Comparison of ENCODE assay signal across 20 cellular contexts in the genomic region with DNA sequence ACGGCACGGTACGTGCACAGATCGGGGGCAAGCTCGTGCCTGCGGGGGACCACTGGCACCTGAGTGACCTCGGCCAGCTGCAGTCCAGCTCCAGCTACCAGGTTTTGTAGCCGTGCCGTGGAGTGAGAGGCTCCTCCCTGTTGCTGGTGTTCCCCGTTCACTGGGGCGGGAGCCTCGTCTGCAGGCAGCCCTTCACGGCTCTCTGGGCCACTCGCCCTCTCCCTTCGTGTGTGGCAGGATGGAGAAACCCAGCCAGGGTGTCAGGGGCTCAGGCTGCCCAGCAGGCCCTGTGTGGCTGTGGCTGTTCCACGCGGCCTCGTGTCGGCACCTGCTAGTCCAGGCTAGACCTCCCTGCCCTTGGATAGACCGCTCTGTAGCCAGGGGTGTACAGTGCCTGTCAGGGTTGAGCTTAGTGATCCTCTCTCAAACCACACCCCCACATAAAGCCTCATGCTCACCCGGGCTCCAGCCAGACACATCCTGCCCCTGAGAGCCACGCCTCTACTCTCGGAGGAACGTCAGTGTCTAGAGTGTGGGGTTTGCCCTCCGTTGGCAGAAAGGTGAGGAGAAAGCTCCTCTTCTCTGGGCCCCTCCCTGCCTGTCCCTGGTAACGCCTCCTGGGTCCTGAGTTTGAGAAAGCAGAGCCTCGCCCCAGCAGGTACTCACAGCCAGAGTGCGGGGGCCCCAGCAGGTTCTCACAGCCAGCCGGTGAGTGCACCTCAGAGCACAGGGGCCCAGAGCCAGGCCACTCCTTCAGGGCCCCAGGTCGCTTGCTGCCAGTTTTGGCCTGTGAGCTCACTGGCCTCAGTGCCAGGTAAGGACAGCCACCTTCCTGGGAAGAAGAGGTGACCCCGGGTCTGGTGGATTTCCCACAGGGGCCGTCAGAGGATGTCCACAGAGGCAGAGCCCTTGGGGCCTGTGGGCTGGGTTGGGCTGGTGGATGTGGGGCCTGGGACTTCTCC. TPM values are rescaled to one million over a fixed set of nuclear protein-coding genes. Genes with fewer than 3 reads are reported as not detected.
A peak's percentile ranks its signal among the peaks of the same experiment; 100 is the strongest.
DNase-seq lines count a peak whose midpoint lies in the region; ATAC-seq and TF ChIP-seq lines count a peak whose summit lies in the region.
"Had no signal": no experiment of that assay in that cellular context is flagged by ENCODE, and none has a peak within 500 bp of the region (broad histone marks: within the 10 kb centered on the region; RNA-seq: fewer than 3 reads in every experiment).

No MANE protein-coding gene starts in this region.

- no peak overlapping the region for H3T11ph ChIP-seq in H9 (ENCODE audit: low read length)

- H2BK15ac ChIP-seq in H9 (ENCODE audit: low read depth, low read length) = no peak overlapping the region

- H3K27ac ChIP-seq in H9 (ENCODE audit: insufficient read length, low read depth, low read length) (no peak overlapping the region), PC-9 (peak overlapping the region; percentile 100), foreskin keratinocyte (no peak overlapping the region), trophoblast cell (ENCODE audit: low read depth, low read length) (no peak overlapping the region)
- H3K27ac ChIP-seq: SJCRH30 had no signal

- peaks cover 3% of the 10 kb centered on the region for H4K20me1 ChIP-seq in H9 (ENCODE audit: control insufficient read depth, insufficient read depth, insufficient read length)
- no peaks in the 10 kb centered on the region for H4K20me1 ChIP-seq in PC-9 (ENCODE audit: insufficient read depth)

- no peak overlapping the region for H2BK20ac ChIP-seq in H9 (ENCODE audit: low read depth, low read length, poor library complexity, severe bottlenecking)

- no peaks in the 10 kb centered on the region for H3K4me1 Mint-ChIP-seq in H9
- peaks cover 0 to 2% (median 0%) of the 10 kb centered on the region in 4 donors for H3K4me1 Mint-ChIP-seq in naive thymus-derived CD8-positive, alpha-beta T cell
- H3K4me1 Mint-ChIP-seq: GM23338 had no signal

- H2BK12ac ChIP-seq in H9 (ENCODE audit: insufficient read length, low read depth, low read length) = no peak overlapping the region
- H2BK12ac ChIP-seq in trophoblast cell (ENCODE audit: low read length) = peak overlapping the region; percentile 5

- H3K4ac ChIP-seq in H9 (ENCODE audit: low read depth, low read length) = no peak overlapping the region
- no peak overlapping the region for H3K4ac ChIP-seq in trophoblast cell (ENCODE audit: low read depth, low read length)

- H3K4me1 ChIP-seq in H9 (ENCODE audit: insufficient read depth, low read length) (no peaks in the 10 kb centered on the region), PC-9 (replicated peaks; ENCODE audit: insufficient read depth) (peaks cover 49% of the 10 kb centered on the region), foreskin keratinocyte (peaks cover 8% of the 10 kb centered on the region), trophoblast cell (ENCODE audit: control insufficient read depth in 1 of 2, insufficient read depth in 2 of 2, low read length in 2 of 2) (peaks cover 26 to 32% of the 10 kb centered on the region in 2 experiments)

- no peaks in the 10 kb centered on the region; the same call in 1 of the 2 replicates for H3K27me3 Mint-ChIP-seq in H9 (ENCODE audit: low read depth)
- no peaks in the 10 kb centered on the region for H3K27me3 Mint-ChIP-seq in naive thymus-derived CD8-positive, alpha-beta T cell
- H3K27me3 Mint-ChIP-seq: CD4-positive, alpha-beta T cell had no signal

- H3K23ac ChIP-seq in H9 (ENCODE audit: insufficient read length, low read depth, low read length) (no peak overlapping the region), trophoblast cell (ENCODE audit: low read length) (no peak overlapping the region)

- H4K12ac ChIP-seq in trophoblast cell (ENCODE audit: low read depth, low read length) = no peak overlapping the region

- no peaks in the 10 kb centered on the region for H3K23me2 ChIP-seq in H9 (ENCODE audit: insufficient read length, low read depth, low read length, poor library complexity, severe bottlenecking)

- H3F3A ChIP-seq in PC-9 (ENCODE audit: insufficient read depth, low read depth) = peaks cover 51% of the 10 kb centered on the region

- H3K9me2 ChIP-seq in PC-9 (ENCODE audit: insufficient read depth) = no peaks in the 10 kb centered on the region

- H2BK120ac ChIP-seq in H9 (ENCODE audit: low read depth, low read length, poor library complexity, severe bottlenecking) (no peak overlapping the region), trophoblast cell (ENCODE audit: insufficient read depth, low read length, poor library complexity) (no peak overlapping the region)

- no peak overlapping the region for H3K18ac ChIP-seq in H9 (ENCODE audit: insufficient read length, low read depth, low read length)
- no peak overlapping the region for H3K18ac ChIP-seq in trophoblast cell (ENCODE audit: low read length)

- no peaks in the 10 kb centered on the region for H3K79me1 ChIP-seq in H9 (ENCODE audit: insufficient read depth, low read depth, low read length, poor library complexity, severe bottlenecking)
- H3K79me1 ChIP-seq in trophoblast cell (ENCODE audit: low read length) = peaks cover 20% of the 10 kb centered on the region

- no peak overlapping the region for H4K5ac ChIP-seq in H9 (ENCODE audit: insufficient read length, low read depth, low read length)

- intact Hi-C loops in PC-9 (cut with micrococcal nuclease; ENCODE audit: unreplicated experiment) = no loop called here

- ATAC-seq in foreskin keratinocyte = peak; percentile 49
- ATAC-seq in naive thymus-derived CD8-positive, alpha-beta T cell = no peak

- H3K4me3 Mint-ChIP-seq in H9 = no peak overlapping the region
- no peak overlapping the region for H3K4me3 Mint-ChIP-seq in naive thymus-derived CD8-positive, alpha-beta T cell
- H3K4me3 Mint-ChIP-seq: CD4-positive, alpha-beta T cell; GM23338 had no signal

- POLR2A ChIA-PET in PC-9 (lab: Charles Lee; ENCODE audit: unreplicated experiment) = interaction anchor here (0.6 to 0.9 kb wide), 9 partner anchors 20 to 446 kb away, joined by 3 to 6 read pairs (median 4); partner anchors contain the start of gene MAPK8IP3
- POLR2A ChIA-PET in naive thymus-derived CD8-positive, alpha-beta T cell (lab: Charles Lee) = interaction anchor here (0.6 kb wide), 2 partner anchors 59 to 1379 kb away, joined by 4 to 5 read pairs; no protein-coding TSS in a partner anchor

- no peak overlapping the region for H4K8ac ChIP-seq in H9 (replicated peaks; ENCODE audit: insufficient read length, low read depth, low read length)
- no peak overlapping the region for H4K8ac ChIP-seq in trophoblast cell (ENCODE audit: low read depth, low read length)

- H3K9me3 ChIP-seq in H9 (ENCODE audit: control insufficient read depth, low read depth, low read length) (peaks cover 9% of the 10 kb centered on the region), PC-9 (ENCODE audit: insufficient read depth, low read depth) (no peaks in the 10 kb centered on the region), trophoblast cell (ENCODE audit: insufficient read depth, low read depth, low read length) (peaks cover 23% of the 10 kb centered on the region)
- H3K9me3 ChIP-seq: SJCRH30 had no signal

- H2AFZ ChIP-seq in H9 (ENCODE audit: low read length) = no peak overlapping the region
- H2AFZ ChIP-seq in PC-9 = no peak overlapping the region
- H2AFZ ChIP-seq in trophoblast cell (ENCODE audit: insufficient read depth, low read length, poor library complexity) = no peak overlapping the region
- H2AFZ ChIP-seq: GM23338 had no signal

- H3K56ac ChIP-seq in H9 (ENCODE audit: insufficient read length, low read depth, low read length) = no peak overlapping the region

- DNase-seq in H9 (peak; percentile 27), PC-9 (peak in 1 of 2 experiments; percentile 86), foreskin keratinocyte (peak in 1 of 2 donors; percentile 59), trophoblast cell (no peak), occipital lobe (lab: John Stamatoyannopoulos, UW) (no peak), DMS79 (lab: John Stamatoyannopoulos, UW) (no peak)
- no peak for DNase-seq in naive thymus-derived CD8-positive, alpha-beta T cell
- DNase-seq in activated CD4-positive, alpha-beta T cell treated with anti-CD3 and anti-CD28 coated beads for 1 hour = no peak
- DNase-seq: Calu3; CD4-positive, alpha-beta T cell; GF-D8; KG1; MM.1S; NCI-H1105 treated with DMSO at 0.1 percent for 48 hours; NCI-H187 treated with DMSO at 0.1 percent for 48 hours; NCI-H2171 treated with DMSO at 0.1 percent for 48 hours; NCI-H510A; NCI-H82; SJCRH30 had no signal

- no peak overlapping the region for H3K27ac Mint-ChIP-seq in H9
- H3K27ac Mint-ChIP-seq in naive thymus-derived CD8-positive, alpha-beta T cell = peak overlapping the region in 2 of 10 donors; percentile 43 to 80
- H3K27ac Mint-ChIP-seq: CD4-positive, alpha-beta T cell; GM23338 had no signal

- H3K36me3 Mint-ChIP-seq in H9 (ENCODE audit: insufficient read depth in 1 of 3, low read depth in 3 of 3) = peaks cover 3 to 7% (median 5%) of the 10 kb centered on the region in 3 experiments; a peak in 6 of 7 replicates
- peaks cover 0 to 26% (median 2%) of the 10 kb centered on the region in 3 donors for H3K36me3 Mint-ChIP-seq in naive thymus-derived CD8-positive, alpha-beta T cell

- H3K27me3 ChIP-seq in H9 (ENCODE audit: insufficient read depth, low read length) (no peaks in the 10 kb centered on the region), PC-9 (ENCODE audit: insufficient read depth, low read depth) (no peaks in the 10 kb centered on the region), foreskin keratinocyte (no peaks in the 10 kb centered on the region), trophoblast cell (ENCODE audit: insufficient read depth, low read length) (no peaks in the 10 kb centered on the region)
- H3K27me3 ChIP-seq: SJCRH30 had no signal

- H3K4me3 ChIP-seq in PC-9 = no peak overlapping the region
- H3K4me3 ChIP-seq in trophoblast cell (ENCODE audit: low read depth, low read length) = no peak overlapping the region
- H3K4me3 ChIP-seq: GM23338, SJCRH30 had no signal

- CTCF ChIA-PET in PC-9 (lab: Charles Lee) = interaction anchor here (0.5 to 1.1 kb wide), 6 partner anchors 11 to 398 kb away, joined by 3 to 7 read pairs (median 4); partner anchors contain the start of genes JPT2 and MAPK8IP3

- WGBS in H9 (ENCODE audit: extremely low coverage, insufficient read length, low lambda C conversion rate) = no CpG with 5 or more reads among the region's 32 CpGs
- WGBS in trophoblast cell (ENCODE audit: extremely low coverage, insufficient coverage, insufficient read length) = no CpG with 5 or more reads among the region's 32 CpGs

- no peak overlapping the region for H2BK5ac ChIP-seq in H9 (ENCODE audit: insufficient read length, low read length)
- no peak overlapping the region for H2BK5ac ChIP-seq in trophoblast cell (ENCODE audit: low read depth, low read length, poor library complexity)

- H3K9me3 Mint-ChIP-seq in H9 = no peaks in the 10 kb centered on the region
- no peaks in the 10 kb centered on the region for H3K9me3 Mint-ChIP-seq in naive thymus-derived CD8-positive, alpha-beta T cell
- H3K9me3 Mint-ChIP-seq: CD4-positive, alpha-beta T cell had no signal

- TF ChIP-seq CTCF in H9 (conservative IDR thresholded peaks at IDR 0.05) = no peak
- no peak for TF ChIP-seq CTCF in PC-9 (conservative IDR thresholded peaks at IDR 0.05)
- no peak for TF ChIP-seq CTCF in foreskin keratinocyte (conservative IDR thresholded peaks at IDR 0.05)

- H3K4me2 ChIP-seq in H9 (ENCODE audit: insufficient read depth, insufficient read length, low read length) = no peak overlapping the region
- H3K4me2 ChIP-seq in PC-9 = peak overlapping the region; percentile 88
- no peak overlapping the region for H3K4me2 ChIP-seq in trophoblast cell (ENCODE audit: low read length)
- H3K4me2 ChIP-seq: GM23338 had no signal

- no peak overlapping the region for H3K9ac ChIP-seq in H9 (ENCODE audit: extremely low read depth, insufficient read length, low read length)
- no peak overlapping the region for H3K9ac ChIP-seq in trophoblast cell (ENCODE audit: low read length)

- H2AK5ac ChIP-seq in H9 (ENCODE audit: insufficient read length, low read length) = no peak overlapping the region
- no peak overlapping the region for H2AK5ac ChIP-seq in trophoblast cell (ENCODE audit: low read length)

- no TSS peak for BruUV-seq in PC-9 (replicated peaks; lab: Mats Ljungman, UMichigan)

- H3K79me2 ChIP-seq in H9 (ENCODE audit: insufficient read depth, low read length) = no peaks in the 10 kb centered on the region
- H3K79me2 ChIP-seq in PC-9 (ENCODE audit: low read depth) = 0 out of 2 replicates have a peak, but pooled peaks cover 5% of the 10 kb centered on the region
- H3K79me2 ChIP-seq in trophoblast cell (ENCODE audit: control insufficient read depth, insufficient read depth, low read length, poor library complexity) = peaks cover 15% of the 10 kb centered on the region

- H3K14ac ChIP-seq in H9 (ENCODE audit: insufficient read depth, low read length) (no peak overlapping the region), trophoblast cell (ENCODE audit: low read length) (no peak overlapping the region)

- H3K36me3 ChIP-seq in PC-9 (ENCODE audit: low read depth) (no peaks in the 10 kb centered on the region; the same call in 1 of the 2 replicates), trophoblast cell (ENCODE audit: control insufficient read depth in 1 of 2, insufficient read depth in 2 of 2, low read length in 2 of 2) (peaks cover 36 to 38% of the 10 kb centered on the region in 2 experiments)

- no peak overlapping the region for H4K91ac ChIP-seq in H9 (ENCODE audit: insufficient read length, low read depth, low read length)
- no peak overlapping the region for H4K91ac ChIP-seq in trophoblast cell (ENCODE audit: low read depth, low read length)

RNA-seq across cellular contexts. Expression of gene NME3, which starts 27.7 kb away (rescaled TPM):
- 76.9 and 81.9 TPM in 2 replicates for total RNA-seq in H9 (2021)
- total RNA-seq in PC-9 (2021) = 49.0 and 87.8 TPM in 2 replicates
- total RNA-seq in foreskin keratinocyte = 24.8 and 25.2 TPM in 2 replicates
- polyA plus RNA-seq in foreskin keratinocyte = 40.0 and 40.5 TPM in 2 replicates
- 31.6 TPM in 2 replicates for polyA plus RNA-seq in trophoblast cell (2013)
- 26.2 TPM for total RNA-seq in occipital lobe
- total RNA-seq in naive thymus-derived CD8-positive, alpha-beta T cell = 10 to 100 TPM; 70.6 to 79.9 TPM
- polyA plus RNA-seq in naive thymus-derived CD8-positive, alpha-beta T cell = 10 to 100 TPM; 60.0 to 84.2 (median 62.9) TPM

RNA-seq across cellular contexts. Expression of gene EME2, which starts 29.0 kb away (rescaled TPM):
- total RNA-seq in H9 (2021) = 60.4 and 63.6 TPM in 2 replicates
- total RNA-seq in PC-9 (2021) = 24.2 and 32.4 TPM in 2 replicates
- 5.9 and 8.5 TPM in 2 replicates for total RNA-seq in foreskin keratinocyte
- 3.0 and 4.3 TPM in 2 replicates for polyA plus RNA-seq in foreskin keratinocyte
- polyA plus RNA-seq in trophoblast cell (2013) = 3.6 and 4.3 TPM in 2 replicates
- total RNA-seq in occipital lobe = 6.9 TPM
- total RNA-seq in naive thymus-derived CD8-positive, alpha-beta T cell = 10 to 100 TPM; 28.4 to 31.5 TPM
- polyA plus RNA-seq in naive thymus-derived CD8-positive, alpha-beta T cell = 1 to 10 TPM in 2 of 3 donors, under 1 TPM in 1; 0.35 to 1.6 (median 1.1) TPM

RNA-seq across cellular contexts. Expression of gene MRPS34, which starts 29.3 kb away (rescaled TPM):
- total RNA-seq in H9 (2021) = 199 and 205 TPM in 2 replicates
- 201 and 247 TPM in 2 replicates for total RNA-seq in PC-9 (2021)
- total RNA-seq in foreskin keratinocyte = 139 and 174 TPM in 2 replicates
- polyA plus RNA-seq in foreskin keratinocyte = 223 and 236 TPM in 2 replicates
- 94.3 and 98.1 TPM in 2 replicates for polyA plus RNA-seq in trophoblast cell (2013)
- total RNA-seq in occipital lobe = 30.6 TPM
- 10 to 100 TPM; 53.1 to 55.9 TPM for total RNA-seq in naive thymus-derived CD8-positive, alpha-beta T cell
- polyA plus RNA-seq in naive thymus-derived CD8-positive, alpha-beta T cell = 100 to 1,000 TPM; 113 to 145 (median 133) TPM

RNA-seq across cellular contexts. Expression of gene MAPK8IP3, which starts 37.7 kb away (rescaled TPM):
- 49.4 and 51.3 TPM in 2 replicates for total RNA-seq in H9 (2021)
- total RNA-seq in PC-9 (2021) = 119 and 125 TPM in 2 replicates
- 22.4 and 28.2 TPM in 2 replicates for total RNA-seq in foreskin keratinocyte
- polyA plus RNA-seq in foreskin keratinocyte = 8.5 and 10.6 TPM in 2 replicates
- polyA plus RNA-seq in trophoblast cell (2013) = 38.0 and 39.0 TPM in 2 replicates
- 84.5 TPM for total RNA-seq in occipital lobe
- total RNA-seq in naive thymus-derived CD8-positive, alpha-beta T cell = 100 to 1,000 TPM; 315 to 342 TPM
- 1 to 10 TPM in 2 of 3 donors, under 1 TPM in 1; 0.87 to 2.8 (median 2.5) TPM for polyA plus RNA-seq in naive thymus-derived CD8-positive, alpha-beta T cell

RNA-seq across cellular contexts. Expression of gene SPSB3, which starts 38.7 kb away (rescaled TPM):
- total RNA-seq in H9 (2021) = 19.9 and 20.0 TPM in 2 replicates
- total RNA-seq in PC-9 (2021) = 58.2 and 86.6 TPM in 2 replicates
- 21.7 and 27.4 TPM in 2 replicates for total RNA-seq in foreskin keratinocyte
- polyA plus RNA-seq in foreskin keratinocyte = 24.5 and 32.4 TPM in 2 replicates
- polyA plus RNA-seq in trophoblast cell (2013) = 33.2 and 35.2 TPM in 2 replicates
- 60.5 TPM for total RNA-seq in occipital lobe
- total RNA-seq in naive thymus-derived CD8-positive, alpha-beta T cell = 100 to 1,000 TPM; 120 to 123 TPM
- 10 to 100 TPM; 38.0 to 42.0 (median 40.8) TPM for polyA plus RNA-seq in naive thymus-derived CD8-positive, alpha-beta T cell
